Comparison of ENCODE assay signal across 8 cellular contexts in the genomic region with DNA sequence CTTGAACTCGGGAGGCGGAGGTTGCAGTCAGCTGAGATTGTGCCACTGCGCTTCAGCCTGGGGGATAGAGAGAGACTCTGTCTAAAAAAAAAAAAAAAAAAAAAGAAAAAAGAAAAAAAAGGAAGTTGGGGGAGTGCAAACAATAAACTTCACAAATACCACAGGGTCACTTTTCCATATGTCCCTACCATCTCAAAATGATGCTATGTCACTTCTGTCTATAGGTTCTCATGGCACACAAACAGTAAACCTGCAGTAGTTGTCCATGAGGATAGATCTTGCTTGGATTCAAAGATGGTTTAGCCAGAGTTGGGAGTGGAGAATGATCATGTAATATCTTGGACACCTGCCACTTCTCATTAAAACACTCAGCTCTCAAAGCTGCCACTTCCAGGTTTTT. TPM values are rescaled to one million over a fixed set of nuclear protein-coding genes. Genes with fewer than 3 reads are reported as not detected.
A peak's percentile ranks its signal among the peaks of the same experiment; 100 is the strongest.
DNase-seq lines count a peak whose midpoint lies in the region; ATAC-seq, FAIRE-seq and TF ChIP-seq lines count a peak whose summit lies in the region.

No MANE protein-coding gene starts in this region.

- no peak for TF ChIP-seq EP300 in SK-N-SH (IDR thresholded peaks at IDR 0.05; ENCODE audit: borderline replicate concordance in 1 of 2, low read depth in 1 of 2, low read length in 1 of 2)

- peak overlapping the region; percentile 89 for H3K4me2 ChIP-seq in SK-N-SH
- H3K4me2 ChIP-seq in SU-DHL-6 (ENCODE audit: low read depth, low read length, poor library complexity, severe bottlenecking), result peak overlapping the region; percentile 88

- peaks cover 39% of the 10 kb centered on the region for H3K79me2 ChIP-seq in SK-N-SH (ENCODE audit: insufficient read depth)
- peaks cover 35% of the 10 kb centered on the region for H3K79me2 ChIP-seq in SU-DHL-6 (ENCODE audit: insufficient read depth, low read length)

- H2AFZ ChIP-seq in SK-N-SH (ENCODE audit: low read depth) (no peak overlapping the region), SU-DHL-6 (ENCODE audit: low read depth, low read length, severe bottlenecking) (no peak overlapping the region)

- intact Hi-C loops in spleen (cut with DNase I; ENCODE audit: low total_unique reads), result no loop called here

- H3K36me3 ChIP-seq in SK-N-SH (replicated peaks in 1 of 2; ENCODE audit: control insufficient read depth in 1 of 2, insufficient read depth in 2 of 2, low read length in 1 of 2), result peaks cover 12 to 15% of the 10 kb centered on the region in 2 experiments
- H3K36me3 ChIP-seq in SU-DHL-6 (ENCODE audit: low read length), result peaks cover under 1% of the 10 kb centered on the region; the same call in 1 of the 2 replicates
- H3K36me3 ChIP-seq in spleen, result peaks cover 2 to 38% (median 17%) of the 10 kb centered on the region in 6 donors

- 98% methylated on average over 3 of the region's 3 CpGs for WGBS in SK-N-SH (ENCODE audit: low lambda C conversion rate)
- WGBS in spleen, 5 donors, result 39 to 80% (median 67%) methylated on average over 3 of the region's 3 CpGs

- H3K4me1 ChIP-seq in SK-N-SH (ENCODE audit: control insufficient read depth in 1 of 2, insufficient read depth in 2 of 2, low read depth in 1 of 2, low read length in 1 of 2) (peaks cover 5 to 6% of the 10 kb centered on the region in 2 experiments; a peak in 2 of 4 replicates), spleen (peaks cover 14 to 60% (median 39%) of the 10 kb centered on the region in 6 donors)

- H3K9ac ChIP-seq in SK-N-SH (no peak overlapping the region), SU-DHL-6 (ENCODE audit: low read length) (peak overlapping the region; percentile 84)

- H4K20me1 ChIP-seq in SK-N-SH (ENCODE audit: insufficient read depth) (no peaks in the 10 kb centered on the region), SU-DHL-6 (ENCODE audit: low read depth, low read length) (no peaks in the 10 kb centered on the region)

- TF ChIP-seq POLR2A in spleen (IDR thresholded peaks at IDR 0.05) (no peak), GM12891 (IDR thresholded peaks at IDR 0.05; ENCODE audit: low read depth, low read length) (no peak)

- peaks cover 23% of the 10 kb centered on the region for H3F3A ChIP-seq in SK-N-SH (replicated peaks; ENCODE audit: insufficient read depth)
- H3F3A ChIP-seq in SU-DHL-6 (ENCODE audit: insufficient read depth), result peaks cover 14% of the 10 kb centered on the region; the same call in 1 of the 2 replicates

- no peak for ATAC-seq in SK-N-SH treated with all-trans-retinoic acid at 6 μM for 48 hours

- DNase-seq in SK-N-SH (no peak), fibroblast of villous mesenchyme (ENCODE audit: low read depth) (peak; percentile 6), spleen (no peak), NCI-H1092 treated with DMSO at 0.1 percent for 48 hours (lab: John Stamatoyannopoulos, UW) (no peak), GM12891 (ENCODE audit: insufficient read length, low spot score) (no peak)
- no peak for DNase-seq in activated effector memory CD4-positive, alpha-beta T cell treated with Interleukin-2 at 50 U/mL for 16 hours

- H3K9me2 ChIP-seq in SK-N-SH, result no peaks in the 10 kb centered on the region
- no peaks in the 10 kb centered on the region for H3K9me2 ChIP-seq in SU-DHL-6 (replicated peaks; ENCODE audit: insufficient read depth, low read length)

- POLR2A ChIA-PET in SK-N-SH (lab: Yijun Ruan, JAX), result interaction anchor here (0.6 to 1.8 kb wide), 2 partner anchors 19 to 30 kb away, joined by 3 to 9 read pairs; no protein-coding TSS in a partner anchor

- H3K27ac ChIP-seq in SK-N-SH (ENCODE audit: low read depth in 2 of 2, low read length in 1 of 2), result peak overlapping the region in 1 of 2 experiments; percentile 76; a peak in 1 of 4 replicates
- peak overlapping the region; percentile 70; the same call in 1 of the 2 replicates for H3K27ac ChIP-seq in SU-DHL-6 (ENCODE audit: low read depth, low read length)
- H3K27ac ChIP-seq in spleen, result peak overlapping the region; percentile 63 to 96 (median 92)

- H3K27me3 ChIP-seq in SK-N-SH (ENCODE audit: insufficient read depth), result no peaks in the 10 kb centered on the region
- H3K27me3 ChIP-seq in SU-DHL-6 (ENCODE audit: low read length), result no peaks in the 10 kb centered on the region
- no peaks in the 10 kb centered on the region for H3K27me3 ChIP-seq in spleen (replicated peaks in 1 of 7)

- H3K4me3 ChIP-seq in SK-N-SH (ENCODE audit: low read depth in 2 of 2, low read length in 1 of 2) (peak overlapping the region; percentile 83 to 95), SU-DHL-6 (ENCODE audit: insufficient read depth, low read length, poor library complexity, severe bottlenecking) (peak overlapping the region; percentile 98), fibroblast of villous mesenchyme (ENCODE audit: low read depth, low read length) (peak overlapping the region; percentile 98), spleen (peak overlapping the region in 7 of 8 donors; percentile 76 to 98 (median 87))

- no peak for TF ChIP-seq RAD21 in SK-N-SH (IDR thresholded peaks at IDR 0.05; ENCODE audit: low read length)

- TF ChIP-seq CTCF in SK-N-SH (IDR thresholded peaks at IDR 0.05), result no peak
- no peak for TF ChIP-seq CTCF in SU-DHL-6 (IDR thresholded peaks at IDR 0.05; ENCODE audit: insufficient read depth, low read length, poor library complexity, severe bottlenecking)
- no peak for TF ChIP-seq CTCF in fibroblast of villous mesenchyme (IDR thresholded peaks at IDR 0.05; ENCODE audit: insufficient read depth, low read depth, low read length)
- no peak for TF ChIP-seq CTCF in spleen (IDR thresholded peaks at IDR 0.05 in 8 of 11, conservative IDR thresholded peaks at IDR 0.05 in 3 of 11)

- CTCF ChIA-PET in SK-N-SH (lab: Yijun Ruan, JAX), result interaction anchor here (1.1 to 1.8 kb wide), 3 partner anchors 10 to 39 kb away, joined by 3 to 7 read pairs (median 7); partner anchors contain the start of gene HYOU1

- no peak for FAIRE-seq in GM12891 (lab: Jason Lieb, UNC)

- H3K9me3 ChIP-seq in SK-N-SH, result no peaks in the 10 kb centered on the region
- no peaks in the 10 kb centered on the region for H3K9me3 ChIP-seq in SU-DHL-6 (ENCODE audit: insufficient read depth, low read length)
- no peaks in the 10 kb centered on the region for H3K9me3 ChIP-seq in spleen

TF ChIP-seq in SK-N-SH treated with all-trans-retinoic acid at 6 μM for 48 hours, 23 proteins besides CTCF, POLR2A, EP300 and RAD21:
- TF ChIP-seq ZC3H10 (CRISPR knock-in tag; IDR thresholded peaks at IDR 0.05), result no peak
- no peak for TF ChIP-seq CSDC2 (CRISPR knock-in tag; IDR thresholded peaks at IDR 0.05)
- no peak for TF ChIP-seq BACH2 (CRISPR knock-in tag; IDR thresholded peaks at IDR 0.05; ENCODE audit: borderline replicate concordance)
TF ChIP-seq in SK-N-SH treated with all-trans-retinoic acid at 6 μM for 48 hours: peak in this region for 0.

TF ChIP-seq in GM12891, 5 proteins besides CTCF, POLR2A, EP300 and RAD21:
- TF ChIP-seq POLR2AphosphoS5 (IDR thresholded peaks at IDR 0.05; ENCODE audit: low read depth, low read length), result no peak
- no peak for TF ChIP-seq TAF1 (IDR thresholded peaks at IDR 0.05; ENCODE audit: low read depth, low read length)
- no peak for TF ChIP-seq SPI1 (IDR thresholded peaks at IDR 0.05; ENCODE audit: low read depth, low read length)
- no peak for TF ChIP-seq POU2F2 (IDR thresholded peaks at IDR 0.05; ENCODE audit: low read depth, low read length)
- no peak for TF ChIP-seq PAX5 (IDR thresholded peaks at IDR 0.05; ENCODE audit: insufficient read depth, low read length, severe bottlenecking)

RNA-seq across cellular contexts. Expression of gene VPS11, which starts 1.1 kb away (rescaled TPM):
- polyA plus RNA-seq in SK-N-SH (2012; rRNA removed) (13.8 and 14.8 TPM in 2 replicates), spleen (10 to 100 TPM; 41.8 to 66.7 (median 42.4) TPM)
- 8.9 and 11.4 TPM in 2 replicates for polyA plus RNA-seq in SK-N-SH (2012; cell fraction: cytosol; rRNA removed)
- polyA plus RNA-seq in SK-N-SH (2012; cell fraction: nucleus; rRNA removed), result 39.6 and 51.2 TPM in 2 replicates
- total RNA-seq in fibroblast of villous mesenchyme (24.2 and 24.6 TPM in 2 replicates), spleen (10 to 100 TPM; 30.1 to 48.7 (median 44.8) TPM)
- 31.6 TPM for polyA plus RNA-seq in GM12891 (2012; ENCODE audit: low read depth, missing spikeins)

RNA-seq across cellular contexts. Expression of gene HYOU1, which starts 9.5 kb away (rescaled TPM):
- 90.8 and 105 TPM in 2 replicates for polyA plus RNA-seq in SK-N-SH (2012; rRNA removed)
- 64.8 and 77.2 TPM in 2 replicates for polyA plus RNA-seq in SK-N-SH (2012; cell fraction: cytosol; rRNA removed)
- 99.7 and 113 TPM in 2 replicates for polyA plus RNA-seq in SK-N-SH (2012; cell fraction: nucleus; rRNA removed)
- 155 and 174 TPM in 2 replicates for total RNA-seq in fibroblast of villous mesenchyme
- 100 to 1,000 TPM in 3 of 7 donors, 10 to 100 TPM in 4; 48.2 to 131 (median 80.8) TPM for total RNA-seq in spleen
- 10 to 100 TPM; 12.3 to 22.7 (median 15.5) TPM for polyA plus RNA-seq in spleen
- polyA plus RNA-seq in GM12891 (2012; ENCODE audit: low read depth, missing spikeins), result 63.6 TPM

RNA-seq across cellular contexts. Expression of gene HMBS, which starts 18.2 kb away (rescaled TPM):
- 69.4 and 77.4 TPM in 2 replicates for polyA plus RNA-seq in SK-N-SH (2012; rRNA removed)
- 38.8 and 60.3 TPM in 2 replicates for polyA plus RNA-seq in SK-N-SH (2012; cell fraction: cytosol; rRNA removed)
- polyA plus RNA-seq in SK-N-SH (2012; cell fraction: nucleus; rRNA removed), result 116 and 126 TPM in 2 replicates
- total RNA-seq in fibroblast of villous mesenchyme, result 11.2 and 13.2 TPM in 2 replicates
- 10 to 100 TPM in 6 of 7 donors, 1 to 10 TPM in 1; 7.4 to 42.6 (median 14.1) TPM for total RNA-seq in spleen
- polyA plus RNA-seq in spleen, result 10 to 100 TPM; 22.8 to 42.0 (median 23.3) TPM
- 31.2 TPM for polyA plus RNA-seq in GM12891 (2012; ENCODE audit: low read depth, missing spikeins)

RNA-seq across cellular contexts. Expression of gene DPAGT1, which starts 35.2 kb away (rescaled TPM):
- polyA plus RNA-seq in SK-N-SH (2012; rRNA removed) (99.5 and 128 TPM in 2 replicates), spleen (10 to 100 TPM; 20.7 to 28.9 (median 26.4) TPM)
- 68.0 and 70.3 TPM in 2 replicates for polyA plus RNA-seq in SK-N-SH (2012; cell fraction: cytosol; rRNA removed)
- polyA plus RNA-seq in SK-N-SH (2012; cell fraction: nucleus; rRNA removed), result 182 and 268 TPM in 2 replicates
- total RNA-seq in fibroblast of villous mesenchyme (21.3 and 29.4 TPM in 2 replicates), spleen (10 to 100 TPM; 27.7 to 58.9 (median 37.3) TPM)
- 14.3 TPM for polyA plus RNA-seq in GM12891 (2012; ENCODE audit: low read depth, missing spikeins)

RNA-seq across cellular contexts. Expression of gene SLC37A4, which starts 35.8 kb away (rescaled TPM):
- 21.8 and 22.1 TPM in 2 replicates for polyA plus RNA-seq in SK-N-SH (2012; rRNA removed)
- polyA plus RNA-seq in SK-N-SH (2012; cell fraction: cytosol; rRNA removed), result 12.6 and 17.4 TPM in 2 replicates
- polyA plus RNA-seq in SK-N-SH (2012; cell fraction: nucleus; rRNA removed), result 48.3 and 61.6 TPM in 2 replicates
- 9.5 and 13.2 TPM in 2 replicates for total RNA-seq in fibroblast of villous mesenchyme
- total RNA-seq in spleen, result 10 to 100 TPM in 6 of 7 donors, 1 to 10 TPM in 1; 9.9 to 26.0 (median 15.9) TPM
- polyA plus RNA-seq in spleen, result 10 to 100 TPM in 2 of 3 donors, 1 to 10 TPM in 1; 8.2 to 12.6 (median 10.1) TPM
- 14.7 TPM for polyA plus RNA-seq in GM12891 (2012; ENCODE audit: low read depth, missing spikeins)
